In genomic region chr15:72375846-72376581, GRCh38 we compare ENCODE assay signal across 1 cellular context.
TF ChIP-seq lines count a peak whose summit lies in the region.

Gene HEXA (minus strand): TSS chr15:72376014. CDS start chr15:72375972, 42 bp downstream.

TF ChIP-seq in IMR-90, 13 proteins besides CTCF, POLR2A, EP300 and RAD21 (continued from another document):
- no peak for TF ChIP-seq NFE2L2 (IDR thresholded peaks at IDR 0.05; ENCODE audit: low read depth, low read length)
